In genomic region chr4:14924945-14925344, GRCh38 we compare ENCODE assay signal across 26 cellular contexts.
A peak's percentile ranks its signal among the peaks of the same experiment; 100 is the strongest.
DNase-seq lines count a peak whose midpoint lies in the region; ATAC-seq, FAIRE-seq and TF ChIP-seq lines count a peak whose summit lies in the region.
"Had no signal": no experiment of that assay in that cellular context is flagged by ENCODE, and none has a peak within 500 bp of the region (broad histone marks: within the 10 kb centered on the region; RNA-seq: fewer than 3 reads in every experiment).

No MANE protein-coding gene starts in this region.

- no peaks in the 10 kb centered on the region for H3K36me3 Mint-ChIP-seq in activated naive CD4-positive, alpha-beta T cell treated with anti-CD3 and anti-CD28 coated beads for 36 hours (ENCODE audit: low read depth)
- H3K36me3 Mint-ChIP-seq: brain had no signal

- H3K27ac Mint-ChIP-seq in activated naive CD4-positive, alpha-beta T cell treated with anti-CD3 and anti-CD28 coated beads for 36 hours = no peak overlapping the region
- H3K27ac Mint-ChIP-seq: brain had no signal

- H3K27ac ChIP-seq in PC-3 (ENCODE audit: low read length) (peak overlapping the region; percentile 51), epithelial cell of prostate (peak overlapping the region; percentile 7), kidney (ENCODE audit: low read depth in 2 of 2, low read length in 2 of 2) (no peak overlapping the region)
- H3K27ac ChIP-seq: BLaER1 treated with 17β-estradiol and CSF1 and Interleukin-3, amounts not matched to agents 10 nM and 100 nM; coronary artery; heart left ventricle; left lung; SJCRH30; uterus; VCaP had no signal

- no peak overlapping the region for H3K4me3 Mint-ChIP-seq in activated naive CD4-positive, alpha-beta T cell treated with anti-CD3 and anti-CD28 coated beads for 36 hours
- H3K4me3 Mint-ChIP-seq: brain, neural crest cell had no signal

- H3K36me3 ChIP-seq in PC-3 (ENCODE audit: low read depth, low read length) (no peaks in the 10 kb centered on the region), kidney (ENCODE audit: control insufficient read depth in 1 of 2, insufficient read depth in 2 of 2, low read length in 2 of 2) (no peaks in the 10 kb centered on the region)
- H3K36me3 ChIP-seq: BLaER1 treated with 17β-estradiol and CSF1 and Interleukin-3, amounts not matched to agents 10 nM and 100 nM; heart left ventricle; left lung; SJCRH30; uterus had no signal

- no peaks in the 10 kb centered on the region for H4K20me1 ChIP-seq in PC-3 (ENCODE audit: low read length)
- H4K20me1 ChIP-seq: BLaER1 treated with 17β-estradiol and CSF1 and Interleukin-3, amounts not matched to agents 10 nM and 100 nM had no signal

- CTCF ChIA-PET in activated naive CD4-positive, alpha-beta T cell treated with anti-CD3 and anti-CD28 coated beads for 36 hours (lab: Charles Lee) = no interaction called here
- CTCF ChIA-PET in PC-3 (lab: Charles Lee) = no interaction called here

- no peak overlapping the region for H3K4me3 ChIP-seq in PC-3 (ENCODE audit: low read length)
- H3K4me3 ChIP-seq in kidney (ENCODE audit: low read length in 2 of 2) = no peak overlapping the region
- H3K4me3 ChIP-seq: BLaER1 treated with 17β-estradiol and CSF1 and Interleukin-3, amounts not matched to agents 10 nM and 100 nM; coronary artery; heart left ventricle; left lung; SJCRH30; uterus had no signal

- no peak overlapping the region for H2AFZ ChIP-seq in PC-3 (ENCODE audit: low read length)

- DNase-seq in activated naive CD4-positive, alpha-beta T cell treated with anti-CD3 and anti-CD28 coated beads for 36 hours = peak; percentile 30
- no peak for DNase-seq in activated naive CD4-positive, alpha-beta T cell treated with anti-CD3 and anti-CD28 coated beads, Interleukin-2, amount 50 U/mL, for 16 hours
- peak; percentile 60 for DNase-seq in PC-3
- no peak for DNase-seq in epithelial cell of prostate (ENCODE audit: low read depth, low spot score)
- DNase-seq in sciatic nerve (ENCODE audit: low spot score) = no peak
- no peak for DNase-seq in SKM-1 (lab: John Stamatoyannopoulos, UW; ENCODE audit: unreplicated experiment)
- DNase-seq in kidney = no peak
- no peak for DNase-seq in SK-N-DZ (ENCODE audit: low spot score)
- DNase-seq: ACHN; activated T-cell treated with anti-CD3 and anti-CD28 coated beads, Interleukin-2, amount 50 U/mL, for 48 hours; EL; H7; heart left ventricle; left lung; midbrain; MM.1S; NCI-H1436 treated with DMSO at 0.1 percent for 48 hours; NCI-H510A treated with DMSO at 0.1 percent for 48 hours; SJCRH30; uterus had no signal

- TF ChIP-seq CTCF in PC-3 (conservative IDR thresholded peaks at IDR 0.05; ENCODE audit: low read depth, low read length) = no peak
- no peak for TF ChIP-seq CTCF in kidney (IDR thresholded peaks at IDR 0.05; ENCODE audit: borderline replicate concordance, extremely low read depth, insufficient read depth)

- no peaks in the 10 kb centered on the region for H3K9me3 Mint-ChIP-seq in activated naive CD4-positive, alpha-beta T cell treated with anti-CD3 and anti-CD28 coated beads for 36 hours
- H3K9me3 Mint-ChIP-seq: neural crest cell had no signal

- H3K79me2 ChIP-seq in PC-3 (ENCODE audit: low read length) = no peaks in the 10 kb centered on the region

- no peaks in the 10 kb centered on the region for H3K27me3 ChIP-seq in PC-3 (ENCODE audit: low read length)
- H3K27me3 ChIP-seq: BLaER1 treated with 17β-estradiol and CSF1 and Interleukin-3, amounts not matched to agents 10 nM and 100 nM; heart left ventricle; left lung; SJCRH30; uterus had no signal

- no peaks in the 10 kb centered on the region for H3K4me1 ChIP-seq in PC-3 (ENCODE audit: insufficient read depth, low read length)
- H3K4me1 ChIP-seq in kidney (ENCODE audit: control insufficient read depth in 1 of 2, insufficient read depth in 1 of 2, low read depth in 1 of 2, low read length in 2 of 2) = no peaks in the 10 kb centered on the region
- H3K4me1 ChIP-seq: BLaER1 treated with 17β-estradiol and CSF1 and Interleukin-3, amounts not matched to agents 10 nM and 100 nM; left lung; SJCRH30; uterus had no signal

- H3K9ac ChIP-seq in PC-3 (ENCODE audit: low read length) = no peak overlapping the region
- no peak overlapping the region for H3K9ac ChIP-seq in kidney (ENCODE audit: low read length in 2 of 2)
- H3K9ac ChIP-seq: BLaER1 treated with 17β-estradiol and CSF1 and Interleukin-3, amounts not matched to agents 10 nM and 100 nM had no signal

- no peaks in the 10 kb centered on the region for H3K9me2 ChIP-seq in PC-3 (replicated peaks; ENCODE audit: low read length)

- no peak overlapping the region for H3K4me2 ChIP-seq in PC-3 (ENCODE audit: low read length)
- H3K4me2 ChIP-seq: BLaER1 treated with 17β-estradiol and CSF1 and Interleukin-3, amounts not matched to agents 10 nM and 100 nM had no signal

- no peaks in the 10 kb centered on the region for H3K4me1 Mint-ChIP-seq in activated naive CD4-positive, alpha-beta T cell treated with anti-CD3 and anti-CD28 coated beads for 36 hours (ENCODE audit: low read depth)
- H3K4me1 Mint-ChIP-seq: neural crest cell had no signal

- ATAC-seq in PC-3 (peak; percentile 46), sciatic nerve (peak; percentile 41)
- ATAC-seq: heart left ventricle, left lung, Panc1 had no signal

- H3K27me3 Mint-ChIP-seq in activated naive CD4-positive, alpha-beta T cell treated with anti-CD3 and anti-CD28 coated beads for 36 hours (ENCODE audit: low read depth) = no peaks in the 10 kb centered on the region
- H3K27me3 Mint-ChIP-seq: brain had no signal

- intact Hi-C loops in activated naive CD4-positive, alpha-beta T cell treated with anti-CD3 and anti-CD28 coated beads for 36 hours (cut with micrococcal nuclease) = loop anchor here (2.0 to 5.0 kb wide), 4 partner anchors 53 to 142 kb away; partner anchors contain the start of gene CPEB2
- intact Hi-C loops in PC-3 (cut with micrococcal nuclease) (no loop called here), sciatic nerve (cut with DNase I) (no loop called here), kidney (cut with DNase I) (no loop called here)

- H3K9me3 ChIP-seq in PC-3 (ENCODE audit: low read length) (no peaks in the 10 kb centered on the region), kidney (ENCODE audit: control insufficient read depth in 1 of 2, low read length in 2 of 2) (no peaks in the 10 kb centered on the region)
- H3K9me3 ChIP-seq: BLaER1 treated with 17β-estradiol and CSF1 and Interleukin-3, amounts not matched to agents 10 nM and 100 nM; heart left ventricle; left lung; SJCRH30; uterus had no signal

- FAIRE-seq in kidney (lab: Jason Lieb, UNC) = no peak

- no TSS peak for BruUV-seq in PC-3 (replicated peaks; lab: Mats Ljungman, UMichigan)

- POLR2A ChIA-PET in PC-3 (lab: Charles Lee; ENCODE audit: unreplicated experiment) = no interaction called here

- no peaks in the 10 kb centered on the region for H3F3A ChIP-seq in PC-3 (ENCODE audit: low read length, unreplicated experiment)

Comparison
In these comparisons a context has a peak if more than half of its experiments do, and no peak if none do; other contexts are left out.
1. DNase-seq: peak in activated naive CD4-positive, alpha-beta T cell treated with anti-CD3 and anti-CD28 coated beads for 36 hours (single experiment) and PC-3 (single experiment); none in activated naive CD4-positive, alpha-beta T cell treated with anti-CD3 and anti-CD28 coated beads, Interleukin-2, amount 50 U/mL, for 16 hours (single experiment), epithelial cell of prostate (single experiment), sciatic nerve (single experiment), SKM-1 (single experiment), kidney (single experiment) and SK-N-DZ (single experiment).
2. H3K27ac ChIP-seq: peak in PC-3 (single experiment) and epithelial cell of prostate (single experiment); none in kidney (0 of 2).